ENCODE assay signal across 21 cellular contexts in genomic region chr2:74109551-74109950, GRCh38.
"Had no signal": no experiment of that assay in that cellular context is flagged by ENCODE, and none has a peak within 500 bp of the region (broad histone marks: within the 10 kb centered on the region; RNA-seq: fewer than 3 reads in every experiment).

No MANE protein-coding gene starts in this region.

- H3K27me3 Mint-ChIP-seq: stimulated activated naive CD8-positive, alpha-beta T cell treated with anti-CD3 and anti-CD28 coated beads, Interleukin-15, amount 100 ng/mL, for 72 hours had no signal

- H3K9me3 Mint-ChIP-seq: immature natural killer cell; naive thymus-derived CD8-positive, alpha-beta T cell; stimulated activated memory B cell treated with anti-CD40 and anti-IgM and Interleukin-4, amounts not matched to agents 10 μg/mL and 1 μg/mL and 100 μg/mL, for 72 hours; stimulated activated naive CD8-positive, alpha-beta T cell treated with anti-CD3 and anti-CD28 coated beads, Interleukin-15, amount 100 ng/mL, for 72 hours; type B pancreatic cell had no signal

- H3K36me3 ChIP-seq: ovary, sigmoid colon, tibial artery had no signal

- H3K27ac ChIP-seq: lower lobe of right lung, ovary, psoas muscle, sigmoid colon, testis, tibial artery had no signal

- H3K4me1 Mint-ChIP-seq: stimulated activated memory B cell treated with anti-CD40 and anti-IgM and Interleukin-4, amounts not matched to agents 10 μg/mL and 1 μg/mL and 100 μg/mL, for 72 hours had no signal

- DNase-seq: cortex of kidney; effector CD4-positive, alpha-beta T cell; hypothalamus; immature natural killer cell; islet precursor cell; left ventricle myocardium superior; lower lobe of right lung; naive thymus-derived CD8-positive, alpha-beta T cell; occipital lobe; ovary; psoas muscle; right cardiac atrium; sigmoid colon; stimulated activated CD4-positive, alpha-beta T cell treated with anti-CD3 and anti-CD28 coated beads, Interleukin-2, amount 100 ng/mL, for 24 hours; stimulated activated CD4-positive, alpha-beta T cell treated with anti-CD3 and anti-CD28 coated beads, Interleukin-4, amount 100 ng/mL, for 24 hours; stimulated activated naive CD8-positive, alpha-beta T cell treated with anti-CD3 and anti-CD28 coated beads, Interleukin-15, amount 100 ng/mL, for 72 hours; testis; tibial artery had no signal

- H3K27me3 ChIP-seq: dorsolateral prefrontal cortex, ovary, sigmoid colon, testis, tibial artery had no signal

- H3K4me3 Mint-ChIP-seq: immature natural killer cell; naive thymus-derived CD8-positive, alpha-beta T cell; stimulated activated memory B cell treated with anti-CD40 and anti-IgM and Interleukin-4, amounts not matched to agents 10 μg/mL and 1 μg/mL and 100 μg/mL, for 72 hours; stimulated activated naive CD8-positive, alpha-beta T cell treated with anti-CD3 and anti-CD28 coated beads, Interleukin-15, amount 100 ng/mL, for 72 hours; type B pancreatic cell had no signal

- H3K9me3 ChIP-seq: lower lobe of right lung, ovary, psoas muscle, sigmoid colon, testis, tibial artery had no signal

- H3K4me1 ChIP-seq: lower lobe of right lung, psoas muscle, sigmoid colon, testis, tibial artery had no signal

- ATAC-seq: lower lobe of right lung; naive thymus-derived CD8-positive, alpha-beta T cell; psoas muscle; stimulated activated memory B cell treated with anti-CD40 and anti-IgM and Interleukin-4, amounts not matched to agents 10 μg/mL and 1 μg/mL and 100 μg/mL, for 72 hours; stimulated activated naive CD8-positive, alpha-beta T cell treated with anti-CD3 and anti-CD28 coated beads, Interleukin-15, amount 100 ng/mL, for 72 hours had no signal

- H3K27ac Mint-ChIP-seq: stimulated activated memory B cell treated with anti-CD40 and anti-IgM and Interleukin-4, amounts not matched to agents 10 μg/mL and 1 μg/mL and 100 μg/mL, for 72 hours; stimulated activated naive CD8-positive, alpha-beta T cell treated with anti-CD3 and anti-CD28 coated beads, Interleukin-15, amount 100 ng/mL, for 72 hours had no signal

- H3K4me3 ChIP-seq: dorsolateral prefrontal cortex, lower lobe of right lung, ovary, psoas muscle, sigmoid colon, testis, tibial artery had no signal
